Comparison of ENCODE assay signal across 1 cellular context in the genomic region with DNA sequence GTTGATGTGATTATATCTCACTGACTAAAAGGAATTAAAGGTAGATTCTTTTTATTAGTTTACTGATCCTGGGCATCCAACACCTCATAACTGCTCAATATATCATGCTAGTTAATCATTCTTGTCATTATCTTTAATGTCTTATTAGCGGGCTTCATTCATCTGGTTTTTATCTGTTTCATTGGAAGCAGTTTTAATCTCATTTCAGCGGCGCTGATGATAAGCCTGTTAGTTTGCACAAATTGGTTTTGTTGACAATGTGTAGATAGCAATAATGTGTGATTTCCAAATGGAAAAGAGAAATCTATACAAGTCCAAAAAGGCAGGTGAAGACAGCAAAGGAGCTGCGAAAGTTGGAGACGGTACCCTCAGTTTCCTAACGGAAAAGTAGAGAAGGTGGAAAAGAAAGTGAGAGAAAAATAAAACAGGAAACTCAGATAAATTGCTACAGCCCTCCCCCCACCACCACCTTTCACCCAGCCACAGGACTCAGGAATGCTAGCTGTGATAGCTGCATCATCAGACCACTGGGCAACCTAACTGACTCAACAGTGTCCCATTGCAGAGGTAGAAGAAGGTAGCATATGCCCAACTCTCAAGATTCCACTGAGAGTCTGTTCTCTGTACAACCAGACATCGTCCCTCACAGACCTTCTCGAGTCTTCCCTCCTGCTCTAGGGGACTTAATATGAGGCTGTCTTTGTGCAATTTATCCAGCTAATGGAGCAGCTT.
TF ChIP-seq lines count a peak whose summit lies in the region.

No MANE protein-coding gene starts in this region.

TF ChIP-seq in SK-N-SH treated with all-trans-retinoic acid at 6 μM for 48 hours, 23 proteins besides CTCF, POLR2A, EP300 and RAD21 (continued from another document):
- TF ChIP-seq, protein P1, sequence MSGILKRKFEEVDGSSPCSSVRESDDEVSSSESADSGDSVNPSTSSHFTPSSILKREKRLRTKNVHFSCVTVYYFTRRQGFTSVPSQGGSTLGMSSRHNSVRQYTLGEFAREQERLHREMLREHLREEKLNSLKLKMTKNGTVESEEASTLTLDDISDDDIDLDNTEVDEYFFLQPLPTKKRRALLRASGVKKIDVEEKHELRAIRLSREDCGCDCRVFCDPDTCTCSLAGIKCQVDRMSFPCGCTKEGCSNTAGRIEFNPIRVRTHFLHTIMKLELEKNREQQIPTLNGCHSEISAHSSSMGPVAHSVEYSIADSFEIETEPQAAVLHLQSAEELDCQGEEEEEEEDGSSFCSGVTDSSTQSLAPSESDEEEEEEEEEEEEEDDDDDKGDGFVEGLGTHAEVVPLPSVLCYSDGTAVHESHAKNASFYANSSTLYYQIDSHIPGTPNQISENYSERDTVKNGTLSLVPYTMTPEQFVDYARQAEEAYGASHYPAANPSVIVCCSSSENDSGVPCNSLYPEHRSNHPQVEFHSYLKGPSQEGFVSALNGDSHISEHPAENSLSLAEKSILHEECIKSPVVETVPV (CRISPR knock-in tag; IDR thresholded peaks at IDR 0.05): no peak
TF ChIP-seq in SK-N-SH treated with all-trans-retinoic acid at 6 μM for 48 hours: peak in this region for 0.
